24 cellular contexts compared by ENCODE assay signal in the genomic region with DNA sequence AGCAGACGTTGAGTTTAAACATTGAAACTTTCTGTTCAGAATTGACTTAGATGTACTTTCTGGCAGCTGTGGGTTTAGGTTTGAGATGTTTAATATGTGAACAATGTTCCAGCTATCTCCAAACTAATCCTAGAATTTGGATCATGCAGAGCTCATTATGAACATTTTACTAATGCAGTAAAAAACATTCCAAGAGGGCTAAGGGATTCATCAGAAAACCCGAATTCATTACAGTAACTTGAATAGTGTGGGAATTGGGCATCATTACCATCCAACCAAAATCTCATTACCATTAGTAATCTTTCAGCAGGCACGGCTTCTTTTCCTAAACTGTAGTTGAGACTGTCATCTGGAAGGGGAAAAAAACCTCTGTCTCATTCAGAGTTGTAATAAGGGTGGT.
"Had no signal": no experiment of that assay in that cellular context is flagged by ENCODE, and none has a peak within 500 bp of the region (broad histone marks: within the 10 kb centered on the region; RNA-seq: fewer than 3 reads in every experiment).

No MANE protein-coding gene starts in this region.

- H3K4me3 ChIP-seq: MG63, SJSA1, SK-N-MC had no signal

- H3K36me3 ChIP-seq: SJSA1 had no signal

- H3K27me3 ChIP-seq: MG63, SJSA1 had no signal

- ATAC-seq: HepG2 had no signal

- H3K9me3 ChIP-seq: MG63, SJSA1 had no signal

- H3K4me1 ChIP-seq: SJSA1 had no signal

- DNase-seq: IMR-90, Karpas-422, KG1, MG63, NCI-H1092, NCI-H1105 treated with DMSO at 0.1 percent for 48 hours, NCI-H1436, NCI-H187, NCI-H2029, NCI-H2081 treated with DMSO at 0.1 percent for 48 hours, NCI-H2171, NCI-H226, NCI-H446, NCI-H510A, NCI-H524 treated with DMSO at 0.1 percent for 48 hours, NCI-H69, NCI-H774, Right ventricle myocardium superior, RPMI8226, SIG-M5, SW 1271 had no signal

- H3K27ac ChIP-seq: SJSA1, SK-N-MC had no signal
